In genomic region chr21:39715804-39716397, GRCh38 we compare ENCODE assay signal across 8 cellular contexts. TPM values are rescaled to one million over a fixed set of nuclear protein-coding genes. Genes with fewer than 3 reads are reported as not detected.
DNase-seq lines count a peak whose midpoint lies in the region; TF ChIP-seq lines count a peak whose summit lies in the region.

No MANE protein-coding gene starts in this region.

- DNase-seq in NCI-H82 (lab: John Stamatoyannopoulos, UW): peak; percentile 76
- no peak for DNase-seq in NCI-H82 treated with DMSO at 0.1 percent for 48 hours (lab: John Stamatoyannopoulos, UW; ENCODE audit: unreplicated experiment)
- peak; percentile 28 for DNase-seq in NCI-H1105 (lab: John Stamatoyannopoulos, UW)
- peak; percentile 65 for DNase-seq in ecto neural progenitor cell (ENCODE audit: low spot score)
- DNase-seq in mesenteric fat pad (ENCODE audit: low spot score): peak; percentile 74
- DNase-seq in substantia nigra (lab: John Stamatoyannopoulos, UW): peak in 29 of 49 donors; percentile 1 to 72 (median 27)
- no peak for DNase-seq in effector CD4-positive, alpha-beta T cell

- H3K4me3 ChIP-seq in WI38 (ENCODE audit: low read depth, low read length): no peak overlapping the region

- TF ChIP-seq CTCF in WI38 (IDR thresholded peaks at IDR 0.05; ENCODE audit: low read depth, low read length): peak; percentile 48; the same call in 1 of the 2 replicates

- no peak overlapping the region for H3K27ac ChIP-seq in substantia nigra (ENCODE audit: low read depth, low read length, poor library complexity, severe bottlenecking)

RNA-seq across cellular contexts. Expression of gene IGSF5, which starts 29.1 kb away (rescaled TPM):
- total RNA-seq in mesenteric fat pad: not detected

Comparison
In these comparisons a context has a peak if more than half of its experiments do, and no peak if none do; other contexts are left out.
1. DNase-seq: peak in NCI-H82 (single experiment), NCI-H1105 (single experiment), ecto neural progenitor cell (single experiment), mesenteric fat pad (single experiment) and substantia nigra (29 of 49); none in NCI-H82 treated with DMSO at 0.1 percent for 48 hours (single experiment) and effector CD4-positive, alpha-beta T cell (single experiment).